ENCODE assay signal across 2 cellular contexts in the genomic region with DNA sequence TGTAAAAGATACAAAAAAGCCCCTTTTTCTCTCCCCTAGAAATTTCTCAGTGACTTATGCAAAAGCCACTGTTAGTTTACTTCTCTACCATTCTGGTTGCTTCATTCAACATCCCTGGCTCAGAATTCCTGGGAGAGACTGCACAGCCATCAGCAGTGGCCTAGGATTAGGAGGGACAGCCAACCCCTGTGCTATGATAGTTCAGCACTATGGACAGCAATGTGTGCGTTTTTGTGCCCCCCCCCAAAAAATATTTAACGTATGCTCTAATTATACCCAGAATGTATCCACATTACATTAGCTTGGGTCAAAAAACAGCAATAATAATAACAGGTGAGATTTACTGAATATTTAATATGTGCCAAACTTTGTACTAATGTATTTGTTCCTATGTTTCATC.
TF ChIP-seq lines count a peak whose summit lies in the region.

No MANE protein-coding gene starts in this region.

TF ChIP-seq in HepG2, 621 proteins besides CTCF, POLR2A, EP300 and RAD21 (continued from another document):
- TF ChIP-seq, protein P1, sequence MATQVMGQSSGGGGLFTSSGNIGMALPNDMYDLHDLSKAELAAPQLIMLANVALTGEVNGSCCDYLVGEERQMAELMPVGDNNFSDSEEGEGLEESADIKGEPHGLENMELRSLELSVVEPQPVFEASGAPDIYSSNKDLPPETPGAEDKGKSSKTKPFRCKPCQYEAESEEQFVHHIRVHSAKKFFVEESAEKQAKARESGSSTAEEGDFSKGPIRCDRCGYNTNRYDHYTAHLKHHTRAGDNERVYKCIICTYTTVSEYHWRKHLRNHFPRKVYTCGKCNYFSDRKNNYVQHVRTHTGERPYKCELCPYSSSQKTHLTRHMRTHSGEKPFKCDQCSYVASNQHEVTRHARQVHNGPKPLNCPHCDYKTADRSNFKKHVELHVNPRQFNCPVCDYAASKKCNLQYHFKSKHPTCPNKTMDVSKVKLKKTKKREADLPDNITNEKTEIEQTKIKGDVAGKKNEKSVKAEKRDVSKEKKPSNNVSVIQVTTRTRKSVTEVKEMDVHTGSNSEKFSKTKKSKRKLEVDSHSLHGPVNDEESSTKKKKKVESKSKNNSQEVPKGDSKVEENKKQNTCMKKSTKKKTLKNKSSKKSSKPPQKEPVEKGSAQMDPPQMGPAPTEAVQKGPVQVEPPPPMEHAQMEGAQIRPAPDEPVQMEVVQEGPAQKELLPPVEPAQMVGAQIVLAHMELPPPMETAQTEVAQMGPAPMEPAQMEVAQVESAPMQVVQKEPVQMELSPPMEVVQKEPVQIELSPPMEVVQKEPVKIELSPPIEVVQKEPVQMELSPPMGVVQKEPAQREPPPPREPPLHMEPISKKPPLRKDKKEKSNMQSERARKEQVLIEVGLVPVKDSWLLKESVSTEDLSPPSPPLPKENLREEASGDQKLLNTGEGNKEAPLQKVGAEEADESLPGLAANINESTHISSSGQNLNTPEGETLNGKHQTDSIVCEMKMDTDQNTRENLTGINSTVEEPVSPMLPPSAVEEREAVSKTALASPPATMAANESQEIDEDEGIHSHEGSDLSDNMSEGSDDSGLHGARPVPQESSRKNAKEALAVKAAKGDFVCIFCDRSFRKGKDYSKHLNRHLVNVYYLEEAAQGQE (IDR thresholded peaks at IDR 0.05; ENCODE audit: borderline replicate concordance in 1 of 2, low read depth in 1 of 2, low read length in 2 of 2), result peak; percentile 29 to 90
- peak; percentile 77 for TF ChIP-seq MIER2 (CRISPR knock-in tag; IDR thresholded peaks at IDR 0.05)

TF ChIP-seq in Ishikawa, 13 proteins besides CTCF, POLR2A, EP300 and RAD21 (continued from another document):
- TF ChIP-seq, protein P1 (IDR thresholded peaks at IDR 0.05; ENCODE audit: low read depth), result peak; percentile 83
